In the genomic region with DNA sequence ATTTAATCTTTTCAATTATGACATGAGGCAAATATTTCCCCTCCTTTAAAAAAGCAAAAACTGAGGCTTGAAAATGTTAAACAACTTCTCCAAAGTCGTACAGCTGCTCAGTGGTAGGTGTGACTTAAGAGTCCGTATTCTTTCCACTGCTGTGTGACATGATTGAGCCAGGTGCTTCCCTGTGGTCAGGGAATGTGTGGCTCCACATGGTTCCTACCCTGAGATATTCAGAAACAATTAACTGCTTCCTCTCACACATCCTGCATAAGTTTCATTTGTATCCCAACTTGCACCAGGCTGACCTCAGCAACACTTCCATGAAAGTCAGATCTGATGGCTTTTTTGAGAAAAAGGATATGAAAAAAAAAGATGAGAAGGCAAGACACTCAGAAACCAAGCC, we compare ENCODE assay signal across 1 cellular context.
TF ChIP-seq lines count a peak whose summit lies in the region.

No MANE protein-coding gene starts in this region.

TF ChIP-seq in WTC11, 78 proteins besides CTCF, POLR2A, EP300 and RAD21 (continued from another document):
- TF ChIP-seq MLX (CRISPR knock-in tag; IDR thresholded peaks at IDR 0.05) = no peak
- no peak for TF ChIP-seq ZNF219 (CRISPR knock-in tag; IDR thresholded peaks at IDR 0.05; ENCODE audit: borderline replicate concordance)
- TF ChIP-seq ETV6 (CRISPR knock-in tag; IDR thresholded peaks at IDR 0.05) = peak; percentile 71; the same call in 1 of the 2 replicates
- TF ChIP-seq, protein P1, sequence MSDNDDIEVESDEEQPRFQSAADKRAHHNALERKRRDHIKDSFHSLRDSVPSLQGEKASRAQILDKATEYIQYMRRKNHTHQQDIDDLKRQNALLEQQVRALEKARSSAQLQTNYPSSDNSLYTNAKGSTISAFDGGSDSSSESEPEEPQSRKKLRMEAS (CRISPR knock-in tag; IDR thresholded peaks at IDR 0.05) = no peak
- TF ChIP-seq JAZF1 (CRISPR knock-in tag; IDR thresholded peaks at IDR 0.05) = no peak
- TF ChIP-seq ZNF317 (CRISPR knock-in tag; IDR thresholded peaks at IDR 0.05; ENCODE audit: borderline replicate concordance, low read depth) = no peak
- 0 out of 2 replicates have a peak, but pooled peaks have one; percentile 44 for TF ChIP-seq FOXK1 (CRISPR knock-in tag; IDR thresholded peaks at IDR 0.05)
- TF ChIP-seq ESRRA (CRISPR knock-in tag; IDR thresholded peaks at IDR 0.05; ENCODE audit: borderline replicate concordance) = no peak
- no peak for TF ChIP-seq E2F5 (CRISPR knock-in tag; IDR thresholded peaks at IDR 0.05)
- no peak for TF ChIP-seq NR2C2 (CRISPR knock-in tag; IDR thresholded peaks at IDR 0.05)
